24 cellular contexts compared by ENCODE assay signal in the genomic region with DNA sequence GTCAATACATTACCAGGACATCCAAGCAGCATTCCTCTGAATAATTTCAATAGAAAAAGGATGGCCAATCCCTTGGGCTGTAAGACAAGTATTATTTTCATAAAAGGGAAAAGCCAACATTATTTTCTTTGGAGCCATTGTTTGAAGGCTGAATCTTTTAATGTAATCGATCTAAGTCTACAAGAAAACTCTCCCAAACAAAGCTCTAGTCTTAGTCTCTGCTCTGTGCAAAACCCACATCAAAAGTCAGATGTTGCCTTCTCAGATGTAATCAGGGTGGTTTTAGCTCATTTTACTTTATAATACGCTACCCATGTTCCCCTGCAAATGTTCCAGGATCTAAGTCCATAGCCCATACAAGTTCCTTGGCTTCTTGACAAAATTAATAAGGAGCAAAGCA.
DNase-seq lines count a peak whose midpoint lies in the region; ATAC-seq and TF ChIP-seq lines count a peak whose summit lies in the region.
"Had no signal": no experiment of that assay in that cellular context is flagged by ENCODE, and none has a peak within 500 bp of the region (broad histone marks: within the 10 kb centered on the region; RNA-seq: fewer than 3 reads in every experiment).

No MANE protein-coding gene starts in this region.

- DNase-seq in COLO829 (ENCODE audit: low spot score) (peak; percentile 83), Karpas-422 (peak; percentile 6), SW480 (ENCODE audit: low spot score) (peak; percentile 2), foreskin melanocyte (peak; percentile 7), glutamatergic neuron (no peak)
- DNase-seq: AML-193; CD4-positive, alpha-beta T cell; CD8-positive, alpha-beta T cell; COR-L47; DMS 273 treated with DMSO at 0.1 percent for 48 hours; DMS153; DMS53; DMS79; DND-41; EL; GDM1 had no signal

- no peak overlapping the region for H3K27ac Mint-ChIP-seq in glutamatergic neuron (ENCODE audit: unreplicated experiment)
- H3K27ac Mint-ChIP-seq: B cell; CD4-positive, alpha-beta T cell; CD8-positive, alpha-beta T cell had no signal

- no peaks in the 10 kb centered on the region for H3K36me3 Mint-ChIP-seq in glutamatergic neuron (ENCODE audit: unreplicated experiment)
- H3K36me3 Mint-ChIP-seq: CD8-positive, alpha-beta T cell had no signal

- H3K27me3 ChIP-seq in Karpas-422 (ENCODE audit: low read length): no peaks in the 10 kb centered on the region
- H3K27me3 ChIP-seq: BLaER1 treated with 17β-estradiol and CSF1 and Interleukin-3, amounts not matched to agents 10 nM and 100 nM had no signal

- peaks cover 3% of the 10 kb centered on the region for H3K27me3 Mint-ChIP-seq in glutamatergic neuron (ENCODE audit: unreplicated experiment)
- H3K27me3 Mint-ChIP-seq: B cell had no signal

- H3K9me2 ChIP-seq in Karpas-422 (replicated peaks; ENCODE audit: insufficient read depth, low read length): no peaks in the 10 kb centered on the region

- H3K9ac ChIP-seq in Karpas-422 (ENCODE audit: low read length): no peak overlapping the region
- H3K9ac ChIP-seq: BLaER1 treated with 17β-estradiol and CSF1 and Interleukin-3, amounts not matched to agents 10 nM and 100 nM had no signal

- H4K20me1 ChIP-seq in Karpas-422 (ENCODE audit: insufficient read depth, low read depth, low read length): no peaks in the 10 kb centered on the region
- H4K20me1 ChIP-seq: BLaER1 treated with 17β-estradiol and CSF1 and Interleukin-3, amounts not matched to agents 10 nM and 100 nM had no signal

- H3K4me2 ChIP-seq in Karpas-422 (ENCODE audit: low read depth, low read length, poor library complexity, severe bottlenecking): no peak overlapping the region
- H3K4me2 ChIP-seq: A549; BLaER1 treated with 17β-estradiol and CSF1 and Interleukin-3, amounts not matched to agents 10 nM and 100 nM had no signal

- TF ChIP-seq CTCF in glutamatergic neuron (IDR thresholded peaks at IDR 0.05; ENCODE audit: partially characterized antibody, unreplicated experiment): no peak

- H3K4me1 Mint-ChIP-seq in glutamatergic neuron (ENCODE audit: low read depth, unreplicated experiment): peaks cover 9% of the 10 kb centered on the region
- H3K4me1 Mint-ChIP-seq: B cell had no signal

- no peaks in the 10 kb centered on the region for H3K79me2 ChIP-seq in Karpas-422 (ENCODE audit: low read length)

- no peaks in the 10 kb centered on the region for H3K4me1 ChIP-seq in Karpas-422 (ENCODE audit: low read length)
- H3K4me1 ChIP-seq: A549; BLaER1 treated with 17β-estradiol and CSF1 and Interleukin-3, amounts not matched to agents 10 nM and 100 nM had no signal

- H3K36me3 ChIP-seq in Karpas-422 (ENCODE audit: insufficient read depth, low read length): no peaks in the 10 kb centered on the region
- H3K36me3 ChIP-seq: BLaER1 treated with 17β-estradiol and CSF1 and Interleukin-3, amounts not matched to agents 10 nM and 100 nM had no signal

- ATAC-seq in HG03442 (IDR thresholded peaks at IDR 0.05; ENCODE audit: unreplicated experiment) (no peak), SK-N-SH treated with all-trans-retinoic acid at 6 μM for 48 hours (no peak)
- ATAC-seq: A549; CD8-positive, alpha-beta T cell; GM12878 had no signal

- no peak overlapping the region for H3K4me3 ChIP-seq in Karpas-422 (ENCODE audit: low read length)
- H3K4me3 ChIP-seq: A549; BLaER1 treated with 17β-estradiol and CSF1 and Interleukin-3, amounts not matched to agents 10 nM and 100 nM; GM12878 had no signal

- no peaks in the 10 kb centered on the region for H3K9me3 ChIP-seq in Karpas-422 (ENCODE audit: low read length)
- H3K9me3 ChIP-seq: A549; BLaER1 treated with 17β-estradiol and CSF1 and Interleukin-3, amounts not matched to agents 10 nM and 100 nM had no signal

- H2AFZ ChIP-seq in Karpas-422 (ENCODE audit: low read length): no peak overlapping the region

- peaks cover 1% of the 10 kb centered on the region for H3K9me3 Mint-ChIP-seq in glutamatergic neuron (ENCODE audit: unreplicated experiment)
- H3K9me3 Mint-ChIP-seq: CD4-positive, alpha-beta T cell; CD8-positive, alpha-beta T cell had no signal

- no peak overlapping the region for H3K4me3 Mint-ChIP-seq in glutamatergic neuron (ENCODE audit: unreplicated experiment)
- H3K4me3 Mint-ChIP-seq: B cell; CD4-positive, alpha-beta T cell; CD8-positive, alpha-beta T cell had no signal

- H3K27ac ChIP-seq in Karpas-422 (ENCODE audit: low read length): no peak overlapping the region
- H3K27ac ChIP-seq: 22Rv1; A549; BLaER1 treated with 17β-estradiol and CSF1 and Interleukin-3, amounts not matched to agents 10 nM and 100 nM; C4-2B had no signal

TF ChIP-seq in SK-N-SH treated with all-trans-retinoic acid at 6 μM for 48 hours, 23 proteins besides CTCF, POLR2A, EP300 and RAD21:
- TF ChIP-seq ARNTL (CRISPR knock-in tag; IDR thresholded peaks at IDR 0.05; ENCODE audit: borderline replicate concordance, low read depth) (no peak), ZFP30 (CRISPR knock-in tag; IDR thresholded peaks at IDR 0.05) (no peak), BACH2 (CRISPR knock-in tag; IDR thresholded peaks at IDR 0.05; ENCODE audit: borderline replicate concordance) (no peak), ZNF8 (CRISPR knock-in tag; IDR thresholded peaks at IDR 0.05) (no peak), TCF4 (CRISPR knock-in tag; IDR thresholded peaks at IDR 0.05; ENCODE audit: borderline replicate concordance) (no peak), OSR1 (CRISPR knock-in tag; IDR thresholded peaks at IDR 0.05) (no peak)
- TF ChIP-seq, protein P1, sequence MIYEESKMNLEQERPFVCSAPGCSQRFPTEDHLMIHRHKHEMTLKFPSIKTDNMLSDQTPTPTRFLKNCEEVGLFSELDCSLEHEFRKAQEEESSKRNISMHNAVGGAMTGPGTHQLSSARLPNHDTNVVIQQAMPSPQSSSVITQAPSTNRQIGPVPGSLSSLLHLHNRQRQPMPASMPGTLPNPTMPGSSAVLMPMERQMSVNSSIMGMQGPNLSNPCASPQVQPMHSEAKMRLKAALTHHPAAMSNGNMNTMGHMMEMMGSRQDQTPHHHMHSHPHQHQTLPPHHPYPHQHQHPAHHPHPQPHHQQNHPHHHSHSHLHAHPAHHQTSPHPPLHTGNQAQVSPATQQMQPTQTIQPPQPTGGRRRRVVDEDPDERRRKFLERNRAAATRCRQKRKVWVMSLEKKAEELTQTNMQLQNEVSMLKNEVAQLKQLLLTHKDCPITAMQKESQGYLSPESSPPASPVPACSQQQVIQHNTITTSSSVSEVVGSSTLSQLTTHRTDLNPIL (CRISPR knock-in tag; IDR thresholded peaks at IDR 0.05; ENCODE audit: low read depth): no peak
- TF ChIP-seq, protein P2, sequence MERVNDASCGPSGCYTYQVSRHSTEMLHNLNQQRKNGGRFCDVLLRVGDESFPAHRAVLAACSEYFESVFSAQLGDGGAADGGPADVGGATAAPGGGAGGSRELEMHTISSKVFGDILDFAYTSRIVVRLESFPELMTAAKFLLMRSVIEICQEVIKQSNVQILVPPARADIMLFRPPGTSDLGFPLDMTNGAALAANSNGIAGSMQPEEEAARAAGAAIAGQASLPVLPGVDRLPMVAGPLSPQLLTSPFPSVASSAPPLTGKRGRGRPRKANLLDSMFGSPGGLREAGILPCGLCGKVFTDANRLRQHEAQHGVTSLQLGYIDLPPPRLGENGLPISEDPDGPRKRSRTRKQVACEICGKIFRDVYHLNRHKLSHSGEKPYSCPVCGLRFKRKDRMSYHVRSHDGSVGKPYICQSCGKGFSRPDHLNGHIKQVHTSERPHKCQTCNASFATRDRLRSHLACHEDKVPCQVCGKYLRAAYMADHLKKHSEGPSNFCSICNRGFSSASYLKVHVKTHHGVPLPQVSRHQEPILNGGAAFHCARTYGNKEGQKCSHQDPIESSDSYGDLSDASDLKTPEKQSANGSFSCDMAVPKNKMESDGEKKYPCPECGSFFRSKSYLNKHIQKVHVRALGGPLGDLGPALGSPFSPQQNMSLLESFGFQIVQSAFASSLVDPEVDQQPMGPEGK (CRISPR knock-in tag; IDR thresholded peaks at IDR 0.05; ENCODE audit: borderline replicate concordance): no peak
TF ChIP-seq in SK-N-SH treated with all-trans-retinoic acid at 6 μM for 48 hours: peak in this region for 0.
